Comparison of ENCODE assay signal across 1 cellular context in genomic region chr22:31080848-31081649, GRCh38.
TF ChIP-seq lines count a peak whose summit lies in the region.

TSS of gene SMTN (plus strand) at chr22:31081318. CDS start at chr22:31083259, 1,941 bp downstream.

TF ChIP-seq in GM12878, 131 proteins besides CTCF, POLR2A, EP300 and RAD21 (continued from another document):
- TF ChIP-seq PBX3 (IDR thresholded peaks at IDR 0.05; ENCODE audit: insufficient replicate concordance, low read depth, low read length): no peak
- no peak for TF ChIP-seq RCOR1 (conservative IDR thresholded peaks at IDR 0.05; ENCODE audit: low read depth, low read length)
- 0 out of 2 replicates have a peak, but pooled peaks have one; percentile 27 for TF ChIP-seq SMAD5 (IDR thresholded peaks at IDR 0.05; ENCODE audit: low read depth)
- TF ChIP-seq BACH1 (IDR thresholded peaks at IDR 0.05; ENCODE audit: borderline replicate concordance): 0 out of 2 replicates have a peak, but pooled peaks have one; percentile 30
- TF ChIP-seq EGR1 (IDR thresholded peaks at IDR 0.05; ENCODE audit: borderline replicate concordance in 1 of 2, low read depth in 2 of 2, low read length in 2 of 2): peak in 1 of 2 experiments; percentile 71; a peak in 1 of 3 replicates
- 0 out of 2 replicates have a peak, but pooled peaks have one; percentile 13 for TF ChIP-seq RB1 (IDR thresholded peaks at IDR 0.05; ENCODE audit: borderline replicate concordance)
- no peak for TF ChIP-seq NFYA (IDR thresholded peaks at IDR 0.05; ENCODE audit: borderline replicate concordance, low read depth, low read length)
- peak; percentile 78 for TF ChIP-seq SP1 (IDR thresholded peaks at IDR 0.05; ENCODE audit: low read depth, low read length)
- no peak for TF ChIP-seq ZSCAN29 (IDR thresholded peaks at IDR 0.05)
- no peak for TF ChIP-seq USF1 (IDR thresholded peaks at IDR 0.05; ENCODE audit: borderline replicate concordance, extremely low read length, insufficient read depth, low read depth, low read length)
- 0 out of 2 replicates have a peak, but pooled peaks have one; percentile 41 for TF ChIP-seq POLR2AphosphoS2 (IDR thresholded peaks at IDR 0.05; ENCODE audit: low read depth, low read length)
- TF ChIP-seq RFX5 (IDR thresholded peaks at IDR 0.05; ENCODE audit: low read depth, low read length): 0 out of 2 replicates have a peak, but pooled peaks have one; percentile 11
- no peak for TF ChIP-seq BMI1 (IDR thresholded peaks at IDR 0.05; ENCODE audit: borderline replicate concordance)
- no peak for TF ChIP-seq MYC (IDR thresholded peaks at IDR 0.05; ENCODE audit: insufficient read depth, insufficient read length, insufficient replicate concordance, low read length, severe bottlenecking)
- 0 out of 2 replicates have a peak, but pooled peaks have one; percentile 18 for TF ChIP-seq TBL1XR1 (IDR thresholded peaks at IDR 0.05; ENCODE audit: low read depth, low read length)
- no peak for TF ChIP-seq EED (IDR thresholded peaks at IDR 0.05; ENCODE audit: low read depth)
- no peak for TF ChIP-seq WRNIP1 (IDR thresholded peaks at IDR 0.05; ENCODE audit: borderline replicate concordance, low read depth, low read length)
- TF ChIP-seq KAT2A (conservative IDR thresholded peaks at IDR 0.05; ENCODE audit: control insufficient read depth, low read depth, low read length): no peak
- peak; percentile 69; the same call in 1 of the 2 replicates for TF ChIP-seq HDGF (IDR thresholded peaks at IDR 0.05)
- TF ChIP-seq LARP7 (IDR thresholded peaks at IDR 0.05): peak; percentile 18; the same call in 1 of the 2 replicates
- TF ChIP-seq JUNB (IDR thresholded peaks at IDR 0.05): no peak
- TF ChIP-seq GATAD2B (conservative IDR thresholded peaks at IDR 0.05; ENCODE audit: low read depth): peak; percentile 63; the same call in 1 of the 2 replicates
- no peak; the same call in 1 of the 2 replicates for TF ChIP-seq SPI1 (IDR thresholded peaks at IDR 0.05; ENCODE audit: borderline replicate concordance, insufficient read depth, low read depth, low read length)
- no peak for TF ChIP-seq CBX3 (IDR thresholded peaks at IDR 0.05; ENCODE audit: borderline replicate concordance, low read depth)
- TF ChIP-seq CREB1 (IDR thresholded peaks at IDR 0.05; ENCODE audit: low read depth): 0 out of 2 replicates have a peak, but pooled peaks have one; percentile 16
- 0 out of 2 replicates have a peak, but pooled peaks have one; percentile 28 for TF ChIP-seq TCF3 (IDR thresholded peaks at IDR 0.05; ENCODE audit: borderline replicate concordance, insufficient read depth, low read depth, low read length)
- peak; percentile 67; the same call in 1 of the 2 replicates for TF ChIP-seq SIN3A (IDR thresholded peaks at IDR 0.05; ENCODE audit: low read depth, low read length)
- no peak for TF ChIP-seq NR2C2 (IDR thresholded peaks at IDR 0.05; ENCODE audit: borderline replicate concordance, control insufficient read depth, insufficient read length, low read depth)
- TF ChIP-seq ZBTB40 (IDR thresholded peaks at IDR 0.05; ENCODE audit: borderline replicate concordance): no peak
- TF ChIP-seq SMARCA5 (IDR thresholded peaks at IDR 0.05): 0 out of 2 replicates have a peak, but pooled peaks have one; percentile 21
- TF ChIP-seq MXI1 (IDR thresholded peaks at IDR 0.05; ENCODE audit: low read depth, low read length): 0 out of 2 replicates have a peak, but pooled peaks have one; percentile 41
- TF ChIP-seq ZBED1 (IDR thresholded peaks at IDR 0.05; ENCODE audit: borderline replicate concordance): no peak
- no peak for TF ChIP-seq MLLT1 (IDR thresholded peaks at IDR 0.05)
- TF ChIP-seq TAF1 (IDR thresholded peaks at IDR 0.05; ENCODE audit: borderline replicate concordance, low read depth, low read length): peak; percentile 84
- TF ChIP-seq NR2F1 (conservative IDR thresholded peaks at IDR 0.05): 0 out of 2 replicates have a peak, but pooled peaks have one; percentile 28
- no peak for TF ChIP-seq YY1 (IDR thresholded peaks at IDR 0.05; ENCODE audit: low read depth, low read length)
- TF ChIP-seq IKZF2 (IDR thresholded peaks at IDR 0.05): no peak
- TF ChIP-seq NBN (IDR thresholded peaks at IDR 0.05): 0 out of 2 replicates have a peak, but pooled peaks have one; percentile 55
- TF ChIP-seq IKZF1 (conservative IDR thresholded peaks at IDR 0.05): peak; percentile 51; the same call in 1 of the 2 replicates
- TF ChIP-seq STAT1 (conservative IDR thresholded peaks at IDR 0.05): no peak
- TF ChIP-seq SUPT20H (IDR thresholded peaks at IDR 0.05; ENCODE audit: borderline replicate concordance, control insufficient read depth, low read depth, low read length): no peak
- no peak for TF ChIP-seq ASH2L (IDR thresholded peaks at IDR 0.05; ENCODE audit: borderline replicate concordance, low read depth)
